ENCODE assay signal across 12 cellular contexts in the genomic region with DNA sequence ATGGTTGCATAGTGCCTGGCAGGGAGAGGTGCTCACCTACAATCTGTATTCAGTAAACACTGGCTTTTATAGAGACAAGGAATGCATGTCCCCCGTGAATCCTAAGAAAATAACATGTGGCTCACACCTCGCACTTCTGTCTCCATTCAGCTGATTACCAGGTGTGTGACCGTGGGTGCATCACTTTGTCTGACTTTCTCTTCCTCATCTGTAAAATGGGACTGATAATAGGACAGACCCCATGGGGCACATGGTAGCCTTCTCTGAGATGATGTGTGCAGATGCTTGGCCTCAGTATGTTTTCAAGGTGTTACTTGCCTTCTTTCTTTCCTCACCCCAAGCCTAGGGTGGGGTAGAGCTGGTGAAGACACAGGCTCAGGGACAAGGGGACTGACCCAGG. TPM values are rescaled to one million over a fixed set of nuclear protein-coding genes. Genes with fewer than 3 reads are reported as not detected.
DNase-seq lines count a peak whose midpoint lies in the region; ATAC-seq and TF ChIP-seq lines count a peak whose summit lies in the region.
"Had no signal": no experiment of that assay in that cellular context is flagged by ENCODE, and none has a peak within 500 bp of the region (broad histone marks: within the 10 kb centered on the region; RNA-seq: fewer than 3 reads in every experiment).

No MANE protein-coding gene starts in this region.

- no peaks in the 10 kb centered on the region for H3K9me3 ChIP-seq in Caco-2
- no peaks in the 10 kb centered on the region for H3K9me3 ChIP-seq in WERI-Rb-1 (ENCODE audit: severe bottlenecking)
- H3K9me3 ChIP-seq in gastrocnemius medialis: no peaks in the 10 kb centered on the region

- ATAC-seq in gastrocnemius medialis (no peak), GM19397 (IDR thresholded peaks at IDR 0.05; ENCODE audit: unreplicated experiment) (no peak)
- ATAC-seq: esophagus mucosa had no signal

- DNase-seq in Caco-2 (no peak), WERI-Rb-1 (no peak), gastrocnemius medialis (no peak), H4 (ENCODE audit: low spot score) (no peak), foreskin fibroblast (no peak), NCI-H1092 (lab: John Stamatoyannopoulos, UW) (no peak)
- DNase-seq: activated CD4-positive, alpha-beta T cell treated with anti-CD3 and anti-CD28 coated beads for 4 hours; CD4-positive, CD25-positive, alpha-beta regulatory T cell had no signal

- H3K27ac Mint-ChIP-seq in Caco-2 (ENCODE audit: unreplicated experiment): peak overlapping the region; percentile 31
- H3K27ac Mint-ChIP-seq: activated naive CD8-positive, alpha-beta T cell; CD4-positive, CD25-positive, alpha-beta regulatory T cell had no signal

- CTCF ChIA-PET in Caco-2 (lab: Charles Lee): interaction anchor here (1.6 kb wide), 1 partner anchor 35 kb away, joined by 4 read pairs; no protein-coding TSS in a partner anchor

- peaks cover 66% of the 10 kb centered on the region for H3K4me1 Mint-ChIP-seq in Caco-2 (ENCODE audit: low read depth, unreplicated experiment)

- H3K36me3 Mint-ChIP-seq in Caco-2 (ENCODE audit: insufficient read depth, unreplicated experiment): peaks cover 34% of the 10 kb centered on the region
- H3K36me3 Mint-ChIP-seq: activated naive CD8-positive, alpha-beta T cell had no signal

- TF ChIP-seq POLR2A in gastrocnemius medialis (IDR thresholded peaks at IDR 0.05): no peak

- H3K36me3 ChIP-seq in Caco-2 (ENCODE audit: control insufficient read depth, insufficient read depth, low read length): no peaks in the 10 kb centered on the region; the same call in none of the 2 replicates
- H3K36me3 ChIP-seq in WERI-Rb-1: peaks cover 36% of the 10 kb centered on the region
- no peaks in the 10 kb centered on the region for H3K36me3 ChIP-seq in gastrocnemius medialis

- H3K4me3 ChIP-seq in Caco-2 (ENCODE audit: low read depth, low read length): no peak overlapping the region
- H3K4me3 ChIP-seq in WERI-Rb-1 (ENCODE audit: low read depth, low read length): no peak overlapping the region
- peak overlapping the region in 1 of 4 donors; percentile 39 for H3K4me3 ChIP-seq in gastrocnemius medialis
- H3K4me3 ChIP-seq in foreskin fibroblast (ENCODE audit: low read depth in 1 of 2, low read length in 2 of 2): no peak overlapping the region

- no TSS peak for BruUV-seq in Caco-2 (replicated peaks; lab: Mats Ljungman, UMichigan)

- TF ChIP-seq CTCF in Caco-2 (IDR thresholded peaks at IDR 0.05; ENCODE audit: insufficient read depth in 1 of 2, low read depth in 1 of 2, low read length in 1 of 2, severe bottlenecking in 1 of 2, unreplicated experiment in 1 of 2): no peak
- TF ChIP-seq CTCF in WERI-Rb-1 (IDR thresholded peaks at IDR 0.05; ENCODE audit: low read depth, low read length): no peak
- TF ChIP-seq CTCF in gastrocnemius medialis (IDR thresholded peaks at IDR 0.05 in 4 of 5, conservative IDR thresholded peaks at IDR 0.05 in 1 of 5): no peak
- no peak for TF ChIP-seq CTCF in foreskin fibroblast (IDR thresholded peaks at IDR 0.05; ENCODE audit: low read depth, low read length)

- H3K27me3 ChIP-seq in Caco-2 (replicated peaks; ENCODE audit: control insufficient read depth, insufficient read depth, low read length): no peaks in the 10 kb centered on the region
- H3K27me3 ChIP-seq in WERI-Rb-1 (ENCODE audit: insufficient read depth, low read depth, severe bottlenecking): no peaks in the 10 kb centered on the region
- H3K27me3 ChIP-seq in layer of hippocampus (ENCODE audit: control insufficient read depth, insufficient read depth, low read length): no peaks in the 10 kb centered on the region
- H3K27me3 ChIP-seq in gastrocnemius medialis: no peaks in the 10 kb centered on the region

- no peaks in the 10 kb centered on the region for H3K27me3 Mint-ChIP-seq in Caco-2 (ENCODE audit: insufficient read depth, unreplicated experiment)

- intact Hi-C loops in Caco-2 (cut with micrococcal nuclease; ENCODE audit: unreplicated experiment): no loop called here
- intact Hi-C loops in gastrocnemius medialis (cut with DNase I; ENCODE audit: low total_unique reads): no loop called here

- no peaks in the 10 kb centered on the region for H3K9me3 Mint-ChIP-seq in Caco-2 (ENCODE audit: unreplicated experiment)
- H3K9me3 Mint-ChIP-seq: CD4-positive, CD25-positive, alpha-beta regulatory T cell had no signal

- H3K27ac ChIP-seq in WERI-Rb-1 (peak overlapping the region; percentile 60), layer of hippocampus (ENCODE audit: low read depth, low read length) (peak overlapping the region; percentile 96), gastrocnemius medialis (peak overlapping the region; percentile 97 to 99 (median 98))

- POLR2A ChIA-PET in Caco-2 (lab: Charles Lee): no interaction called here

- in situ Hi-C loops in gastrocnemius medialis (cut with MboI; ENCODE audit: low sequenced_read_pairs in 4 of 4): no loop called here

- H3K4me1 ChIP-seq in Caco-2: peaks cover 73% of the 10 kb centered on the region
- peaks cover 84 to 85% of the 10 kb centered on the region in 2 donors for H3K4me1 ChIP-seq in gastrocnemius medialis

- no peak overlapping the region for H3K4me3 Mint-ChIP-seq in Caco-2 (ENCODE audit: unreplicated experiment)
- H3K4me3 Mint-ChIP-seq: activated naive CD8-positive, alpha-beta T cell; CD4-positive, CD25-positive, alpha-beta regulatory T cell had no signal

RNA-seq across cellular contexts. Expression of gene CXXC5, which starts 6.3 kb away (rescaled TPM):
- 79.5 and 92.3 TPM in 2 replicates for total RNA-seq in Caco-2 (2022)
- 10 to 100 TPM; 38.5 to 83.8 (median 60.9) TPM for total RNA-seq in gastrocnemius medialis
- total RNA-seq in H4 (2014; rRNA removed; shearing (Covaris generic)): 46.9 and 55.1 TPM in 2 replicates
